ENCODE assay signal across 3 cellular contexts in the genomic region with DNA sequence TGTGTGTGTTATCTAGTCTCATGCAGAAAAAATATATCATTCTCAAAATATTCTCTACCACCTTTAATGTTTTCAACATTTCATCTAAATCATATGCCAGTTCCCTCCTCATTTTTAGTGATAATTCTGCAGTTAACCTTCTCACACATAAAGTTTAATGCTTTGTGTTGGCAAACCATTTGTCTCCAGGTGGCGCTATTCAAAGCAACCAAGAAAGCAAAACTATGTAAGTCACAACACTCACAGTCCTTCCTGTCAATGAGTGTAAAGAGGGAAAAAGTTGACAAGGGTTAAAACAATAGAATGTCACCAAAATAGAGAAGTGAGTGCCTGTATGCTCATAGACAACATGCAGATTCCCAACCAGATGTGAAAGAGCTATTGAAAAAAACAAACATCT.
TF ChIP-seq lines count a peak whose summit lies in the region.

No MANE protein-coding gene starts in this region.

TF ChIP-seq in SK-N-SH, 30 proteins besides CTCF, POLR2A, EP300 and RAD21:
- TF ChIP-seq SIN3A (IDR thresholded peaks at IDR 0.05; ENCODE audit: borderline replicate concordance, low read depth, low read length) = no peak
- TF ChIP-seq SMC3 (IDR thresholded peaks at IDR 0.05; ENCODE audit: low read depth, low read length) = peak; percentile 32; the same call in 1 of the 2 replicates
- TF ChIP-seq TCF12 (IDR thresholded peaks at IDR 0.05) = no peak
- TF ChIP-seq MXI1 (IDR thresholded peaks at IDR 0.05; ENCODE audit: low read depth, low read length) = no peak
- no peak for TF ChIP-seq ELF1 (IDR thresholded peaks at IDR 0.05)

TF ChIP-seq in SK-N-SH treated with all-trans-retinoic acid at 6 μM for 48 hours, 23 proteins besides CTCF, POLR2A, EP300 and RAD21:
- TF ChIP-seq ZNF8 (CRISPR knock-in tag; IDR thresholded peaks at IDR 0.05) = no peak
- TF ChIP-seq ZC3H10 (CRISPR knock-in tag; IDR thresholded peaks at IDR 0.05) = no peak
- no peak for TF ChIP-seq ZNF70 (CRISPR knock-in tag; IDR thresholded peaks at IDR 0.05)
- TF ChIP-seq, protein P1, sequence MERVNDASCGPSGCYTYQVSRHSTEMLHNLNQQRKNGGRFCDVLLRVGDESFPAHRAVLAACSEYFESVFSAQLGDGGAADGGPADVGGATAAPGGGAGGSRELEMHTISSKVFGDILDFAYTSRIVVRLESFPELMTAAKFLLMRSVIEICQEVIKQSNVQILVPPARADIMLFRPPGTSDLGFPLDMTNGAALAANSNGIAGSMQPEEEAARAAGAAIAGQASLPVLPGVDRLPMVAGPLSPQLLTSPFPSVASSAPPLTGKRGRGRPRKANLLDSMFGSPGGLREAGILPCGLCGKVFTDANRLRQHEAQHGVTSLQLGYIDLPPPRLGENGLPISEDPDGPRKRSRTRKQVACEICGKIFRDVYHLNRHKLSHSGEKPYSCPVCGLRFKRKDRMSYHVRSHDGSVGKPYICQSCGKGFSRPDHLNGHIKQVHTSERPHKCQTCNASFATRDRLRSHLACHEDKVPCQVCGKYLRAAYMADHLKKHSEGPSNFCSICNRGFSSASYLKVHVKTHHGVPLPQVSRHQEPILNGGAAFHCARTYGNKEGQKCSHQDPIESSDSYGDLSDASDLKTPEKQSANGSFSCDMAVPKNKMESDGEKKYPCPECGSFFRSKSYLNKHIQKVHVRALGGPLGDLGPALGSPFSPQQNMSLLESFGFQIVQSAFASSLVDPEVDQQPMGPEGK (CRISPR knock-in tag; IDR thresholded peaks at IDR 0.05; ENCODE audit: borderline replicate concordance) = no peak
- no peak for TF ChIP-seq BACH2 (CRISPR knock-in tag; IDR thresholded peaks at IDR 0.05; ENCODE audit: borderline replicate concordance)
- TF ChIP-seq PPARA (CRISPR knock-in tag; IDR thresholded peaks at IDR 0.05; ENCODE audit: borderline replicate concordance) = no peak
- TF ChIP-seq ESRRG (CRISPR knock-in tag; IDR thresholded peaks at IDR 0.05) = no peak
- no peak for TF ChIP-seq OSR1 (CRISPR knock-in tag; IDR thresholded peaks at IDR 0.05)
- TF ChIP-seq CSDC2 (CRISPR knock-in tag; IDR thresholded peaks at IDR 0.05) = no peak
- no peak for TF ChIP-seq ZFP3 (CRISPR knock-in tag; IDR thresholded peaks at IDR 0.05)
- TF ChIP-seq, protein P2, sequence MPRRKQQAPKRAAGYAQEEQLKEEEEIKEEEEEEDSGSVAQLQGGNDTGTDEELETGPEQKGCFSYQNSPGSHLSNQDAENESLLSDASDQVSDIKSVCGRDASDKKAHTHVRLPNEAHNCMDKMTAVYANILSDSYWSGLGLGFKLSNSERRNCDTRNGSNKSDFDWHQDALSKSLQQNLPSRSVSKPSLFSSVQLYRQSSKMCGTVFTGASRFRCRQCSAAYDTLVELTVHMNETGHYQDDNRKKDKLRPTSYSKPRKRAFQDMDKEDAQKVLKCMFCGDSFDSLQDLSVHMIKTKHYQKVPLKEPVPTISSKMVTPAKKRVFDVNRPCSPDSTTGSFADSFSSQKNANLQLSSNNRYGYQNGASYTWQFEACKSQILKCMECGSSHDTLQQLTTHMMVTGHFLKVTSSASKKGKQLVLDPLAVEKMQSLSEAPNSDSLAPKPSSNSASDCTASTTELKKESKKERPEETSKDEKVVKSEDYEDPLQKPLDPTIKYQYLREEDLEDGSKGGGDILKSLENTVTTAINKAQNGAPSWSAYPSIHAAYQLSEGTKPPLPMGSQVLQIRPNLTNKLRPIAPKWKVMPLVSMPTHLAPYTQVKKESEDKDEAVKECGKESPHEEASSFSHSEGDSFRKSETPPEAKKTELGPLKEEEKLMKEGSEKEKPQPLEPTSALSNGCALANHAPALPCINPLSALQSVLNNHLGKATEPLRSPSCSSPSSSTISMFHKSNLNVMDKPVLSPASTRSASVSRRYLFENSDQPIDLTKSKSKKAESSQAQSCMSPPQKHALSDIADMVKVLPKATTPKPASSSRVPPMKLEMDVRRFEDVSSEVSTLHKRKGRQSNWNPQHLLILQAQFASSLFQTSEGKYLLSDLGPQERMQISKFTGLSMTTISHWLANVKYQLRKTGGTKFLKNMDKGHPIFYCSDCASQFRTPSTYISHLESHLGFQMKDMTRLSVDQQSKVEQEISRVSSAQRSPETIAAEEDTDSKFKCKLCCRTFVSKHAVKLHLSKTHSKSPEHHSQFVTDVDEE (CRISPR knock-in tag; IDR thresholded peaks at IDR 0.05) = no peak

TF ChIP-seq in GM12878, 131 proteins besides CTCF, POLR2A, EP300 and RAD21:
- TF ChIP-seq BACH1 (IDR thresholded peaks at IDR 0.05; ENCODE audit: borderline replicate concordance) (no peak), SMC3 (IDR thresholded peaks at IDR 0.05; ENCODE audit: borderline replicate concordance, low read length) (peak; percentile 35; the same call in 1 of the 2 replicates)
